15 cellular contexts compared by ENCODE assay signal in genomic region chr5:126686451-126687126, GRCh38.
A peak's percentile ranks its signal among the peaks of the same experiment; 100 is the strongest.
DNase-seq lines count a peak whose midpoint lies in the region; ATAC-seq and TF ChIP-seq lines count a peak whose summit lies in the region.
"Had no signal": no experiment of that assay in that cellular context is flagged by ENCODE, and none has a peak within 500 bp of the region (broad histone marks: within the 10 kb centered on the region; RNA-seq: fewer than 3 reads in every experiment).

No MANE protein-coding gene starts in this region.

- H3K27ac Mint-ChIP-seq in activated B cell treated with CpG ODN at 0.5 μM for 24 hours (no peak overlapping the region), nephron progenitor cell (no peak overlapping the region), mesothelial cell of epicardium (no peak overlapping the region)
- H3K27ac Mint-ChIP-seq: T-helper 1 cell treated with Interleukin-12 subunit alpha and Interleukin-12 subunit beta and Interleukin-4 antibody, amounts not matched to agents 30 μg/mL and 1 μg/mL, for 36 hours had no signal

- DNase-seq in activated B cell treated with CpG ODN at 0.5 μM for 24 hours (no peak), pons (ENCODE audit: low spot score) (no peak), retina (no peak), nephron progenitor cell (no peak), mesothelial cell of epicardium (ENCODE audit: low spot score in 2 of 2, unreplicated experiment in 2 of 2) (no peak)
- DNase-seq: foreskin keratinocyte, GOT3, kidney, naive B cell, NCI-H2081, upper lobe of right lung had no signal

- H3K9me3 Mint-ChIP-seq in activated B cell treated with CpG ODN at 0.5 μM for 24 hours = no peaks in the 10 kb centered on the region
- H3K9me3 Mint-ChIP-seq in nephron progenitor cell = no peaks in the 10 kb centered on the region
- no peaks in the 10 kb centered on the region for H3K9me3 Mint-ChIP-seq in mesothelial cell of epicardium
- H3K9me3 Mint-ChIP-seq: naive B cell; T-helper 1 cell treated with Interleukin-12 subunit alpha and Interleukin-12 subunit beta and Interleukin-4 antibody, amounts not matched to agents 30 μg/mL and 1 μg/mL, for 36 hours had no signal

- no peak overlapping the region for H3K4me3 Mint-ChIP-seq in activated B cell treated with CpG ODN at 0.5 μM for 24 hours
- no peak overlapping the region for H3K4me3 Mint-ChIP-seq in nephron progenitor cell
- H3K4me3 Mint-ChIP-seq in mesothelial cell of epicardium = no peak overlapping the region
- H3K4me3 Mint-ChIP-seq: T-helper 1 cell treated with Interleukin-12 subunit alpha and Interleukin-12 subunit beta and Interleukin-4 antibody, amounts not matched to agents 30 μg/mL and 1 μg/mL, for 36 hours had no signal

- CTCF ChIA-PET in activated B cell treated with CpG ODN at 0.5 μM for 24 hours (lab: Charles Lee) = interaction anchor here (1.4 kb wide), 1 partner anchor 11 kb away, joined by 4 read pairs; no protein-coding TSS in a partner anchor

- no peak for TF ChIP-seq CTCF in activated B cell treated with CpG ODN at 0.5 μM for 24 hours (IDR thresholded peaks at IDR 0.05)
- TF ChIP-seq CTCF in nephron progenitor cell (IDR thresholded peaks at IDR 0.05) = no peak
- no peak for TF ChIP-seq CTCF in mesothelial cell of epicardium (IDR thresholded peaks at IDR 0.05; ENCODE audit: unreplicated experiment)

- ATAC-seq in GM18511 (IDR thresholded peaks at IDR 0.05; ENCODE audit: unreplicated experiment) (peak; percentile 72), GM21423 (IDR thresholded peaks at IDR 0.05; ENCODE audit: unreplicated experiment) (peak; percentile 67), HG03103 (IDR thresholded peaks at IDR 0.05; ENCODE audit: low read depth, unreplicated experiment) (peak; percentile 58), activated B cell treated with CpG ODN at 0.5 μM for 24 hours (ENCODE audit: low read depth) (peak; percentile 34)
- ATAC-seq: foreskin keratinocyte, upper lobe of right lung had no signal

- intact Hi-C loops in activated B cell treated with CpG ODN at 0.5 μM for 24 hours (cut with micrococcal nuclease) = loop anchor here (5.0 kb wide), 1 partner anchor 61 kb away; no protein-coding TSS in a partner anchor

- H3K27me3 Mint-ChIP-seq in activated B cell treated with CpG ODN at 0.5 μM for 24 hours (peaks cover 2% of the 10 kb centered on the region), nephron progenitor cell (ENCODE audit: low read depth, poor library complexity) (peaks cover 8% of the 10 kb centered on the region), mesothelial cell of epicardium (ENCODE audit: low read depth) (no peaks in the 10 kb centered on the region)

- POLR2A ChIA-PET in activated B cell treated with CpG ODN at 0.5 μM for 24 hours (lab: Charles Lee) = interaction anchor here (0.6 to 1.0 kb wide), 3 partner anchors 11 to 91 kb away, joined by 3 to 4 read pairs (median 4); no protein-coding TSS in a partner anchor

- H3K4me1 Mint-ChIP-seq in activated B cell treated with CpG ODN at 0.5 μM for 24 hours = peaks cover 13% of the 10 kb centered on the region
- H3K4me1 Mint-ChIP-seq in nephron progenitor cell = peaks cover 6% of the 10 kb centered on the region
- H3K4me1 Mint-ChIP-seq in mesothelial cell of epicardium = peaks cover 6% of the 10 kb centered on the region

- H3K36me3 Mint-ChIP-seq in activated B cell treated with CpG ODN at 0.5 μM for 24 hours (ENCODE audit: low read depth) (no peaks in the 10 kb centered on the region), nephron progenitor cell (ENCODE audit: low read depth) (no peaks in the 10 kb centered on the region), mesothelial cell of epicardium (no peaks in the 10 kb centered on the region)
- H3K36me3 Mint-ChIP-seq: naive B cell had no signal
